15 cellular contexts compared by ENCODE assay signal in genomic region chr2:159446201-159446600, GRCh38.
DNase-seq lines count a peak whose midpoint lies in the region; ATAC-seq and TF ChIP-seq lines count a peak whose summit lies in the region.
"Had no signal": no experiment of that assay in that cellular context is flagged by ENCODE, and none has a peak within 500 bp of the region (broad histone marks: within the 10 kb centered on the region; RNA-seq: fewer than 3 reads in every experiment).

No MANE protein-coding gene starts in this region.

- no peak overlapping the region for H2BK20ac ChIP-seq in H9 (ENCODE audit: low read depth, low read length, poor library complexity, severe bottlenecking)

- no peak overlapping the region for H4K8ac ChIP-seq in H9 (replicated peaks; ENCODE audit: insufficient read length, low read depth, low read length)

- H3K4me3 Mint-ChIP-seq in GM23338 (no peak overlapping the region), H9 (no peak overlapping the region)
- no peak overlapping the region for H3K4me3 Mint-ChIP-seq in dendritic cell treated with granulocyte-macrophage colony-stimulating factor and Interleukin-4, amounts not matched to agents 40 ng/mL and 50 ng/mL, for 4 days
- H3K4me3 Mint-ChIP-seq: CD4-positive, alpha-beta memory T cell; HFFc6 had no signal

- no peak overlapping the region for H2BK120ac ChIP-seq in H9 (ENCODE audit: low read depth, low read length, poor library complexity, severe bottlenecking)

- intact Hi-C loops in dendritic cell treated with granulocyte-macrophage colony-stimulating factor and Interleukin-4, amounts not matched to agents 40 ng/mL and 50 ng/mL, for 4 days (cut with micrococcal nuclease) = no loop called here

- no peaks in the 10 kb centered on the region for H3K27me3 Mint-ChIP-seq in GM23338 (ENCODE audit: insufficient read depth, low read depth, poor library complexity)
- no peaks in the 10 kb centered on the region for H3K27me3 Mint-ChIP-seq in H9 (ENCODE audit: low read depth)
- no peaks in the 10 kb centered on the region for H3K27me3 Mint-ChIP-seq in dendritic cell treated with granulocyte-macrophage colony-stimulating factor and Interleukin-4, amounts not matched to agents 40 ng/mL and 50 ng/mL, for 4 days
- H3K27me3 Mint-ChIP-seq: CD4-positive, alpha-beta memory T cell had no signal

- H2BK15ac ChIP-seq in H9 (ENCODE audit: low read depth, low read length) = no peak overlapping the region

- H3K18ac ChIP-seq in H9 (ENCODE audit: insufficient read length, low read depth, low read length) = no peak overlapping the region

- ATAC-seq in GM23338 = no peak
- ATAC-seq in GM21529 (IDR thresholded peaks at IDR 0.05; ENCODE audit: unreplicated experiment) = no peak
- ATAC-seq in GM21786 (IDR thresholded peaks at IDR 0.05; ENCODE audit: unreplicated experiment) = no peak

- H3K27ac Mint-ChIP-seq in GM23338 (no peak overlapping the region; the same call in 1 of the 2 replicates), H9 (peak overlapping the region in 2 of 3 experiments; percentile 12 to 72; a peak in 2 of 7 replicates)
- peak overlapping the region; percentile 24 for H3K27ac Mint-ChIP-seq in dendritic cell treated with granulocyte-macrophage colony-stimulating factor and Interleukin-4, amounts not matched to agents 40 ng/mL and 50 ng/mL, for 4 days
- H3K27ac Mint-ChIP-seq: HFFc6 had no signal

- H4K5ac ChIP-seq in H9 (ENCODE audit: insufficient read length, low read depth, low read length) = no peak overlapping the region

- no peak overlapping the region for H2BK5ac ChIP-seq in H9 (ENCODE audit: insufficient read length, low read length)

- H4K20me1 ChIP-seq in GM23338 (replicated peaks; ENCODE audit: insufficient read depth) (no peaks in the 10 kb centered on the region; the same call in 1 of the 2 replicates), H9 (ENCODE audit: control insufficient read depth, insufficient read depth, insufficient read length) (no peaks in the 10 kb centered on the region), MM.1S (ENCODE audit: insufficient read depth, low read length) (no peaks in the 10 kb centered on the region)

- H3K36me3 ChIP-seq in GM23338 (ENCODE audit: insufficient read depth) = peaks cover 7% of the 10 kb centered on the region; the same call in 1 of the 2 replicates
- no peaks in the 10 kb centered on the region for H3K36me3 ChIP-seq in MM.1S (replicated peaks; ENCODE audit: insufficient read depth, low read length)

- no peak overlapping the region for H3T11ph ChIP-seq in H9 (ENCODE audit: low read length)

- H3K4me3 ChIP-seq in GM23338 (no peak overlapping the region), MM.1S (ENCODE audit: low read length) (no peak overlapping the region)

- WGBS in H9 (ENCODE audit: extremely low coverage, insufficient read length, low lambda C conversion rate) = no CpG with 5 or more reads among the region's 2 CpGs

- H3K56ac ChIP-seq in H9 (ENCODE audit: insufficient read length, low read depth, low read length) = no peak overlapping the region

- no peaks in the 10 kb centered on the region for H3K79me1 ChIP-seq in H9 (ENCODE audit: insufficient read depth, low read depth, low read length, poor library complexity, severe bottlenecking)

- H2AFZ ChIP-seq in GM23338 = no peak overlapping the region
- H2AFZ ChIP-seq in H9 (ENCODE audit: low read length) = no peak overlapping the region
- no peak overlapping the region for H2AFZ ChIP-seq in MM.1S (ENCODE audit: low read length)

- no peak overlapping the region for H3K23ac ChIP-seq in H9 (ENCODE audit: insufficient read length, low read depth, low read length)

- peak; percentile 14 for DNase-seq in GM23338 (ENCODE audit: low spot score)
- no peak for DNase-seq in H9
- DNase-seq in MM.1S = no peak
- DNase-seq: C1 segment of cervical spinal cord; Calu3; CD4-positive, alpha-beta memory T cell; COR-L47; DMS53; DMS79 treated with DMSO at 0.1 percent for 48 hours; GF-D8; H7; HFFc6 had no signal

- no peaks in the 10 kb centered on the region for H3F3A ChIP-seq in GM23338 (replicated peaks; ENCODE audit: low read depth)
- H3F3A ChIP-seq in MM.1S (ENCODE audit: insufficient read depth, low read length) = no peaks in the 10 kb centered on the region

- H3K4me2 ChIP-seq in GM23338 (peak overlapping the region; percentile 37), H9 (ENCODE audit: insufficient read depth, insufficient read length, low read length) (no peak overlapping the region), MM.1S (ENCODE audit: low read depth, low read length) (no peak overlapping the region)

- H4K91ac ChIP-seq in H9 (ENCODE audit: insufficient read length, low read depth, low read length) = no peak overlapping the region

- peaks cover 19% of the 10 kb centered on the region for H3K4me1 ChIP-seq in GM23338 (ENCODE audit: insufficient read depth)
- no peaks in the 10 kb centered on the region for H3K4me1 ChIP-seq in H9 (ENCODE audit: insufficient read depth, low read length)
- peaks cover 10% of the 10 kb centered on the region for H3K4me1 ChIP-seq in MM.1S (ENCODE audit: low read length)

- H3K36me3 Mint-ChIP-seq in GM23338 (ENCODE audit: low read depth) (peaks cover 11% of the 10 kb centered on the region; the same call in 2 of the 3 replicates), H9 (ENCODE audit: insufficient read depth in 1 of 3, low read depth in 3 of 3) (peaks cover 7 to 37% (median 22%) of the 10 kb centered on the region in 3 experiments; a peak in 6 of 7 replicates)
- H3K36me3 Mint-ChIP-seq in dendritic cell treated with granulocyte-macrophage colony-stimulating factor and Interleukin-4, amounts not matched to agents 40 ng/mL and 50 ng/mL, for 4 days (ENCODE audit: low read depth) = peaks cover 71% of the 10 kb centered on the region

- H2AK5ac ChIP-seq in H9 (ENCODE audit: insufficient read length, low read length) = no peak overlapping the region

- H3K79me2 ChIP-seq in GM23338 (replicated peaks; ENCODE audit: insufficient read depth) = no peaks in the 10 kb centered on the region
- H3K79me2 ChIP-seq in H9 (ENCODE audit: insufficient read depth, low read length) = no peaks in the 10 kb centered on the region
- no peaks in the 10 kb centered on the region for H3K79me2 ChIP-seq in MM.1S (ENCODE audit: low read length)

- H3K9me3 Mint-ChIP-seq in GM23338 (no peaks in the 10 kb centered on the region), H9 (no peaks in the 10 kb centered on the region)
- H3K9me3 Mint-ChIP-seq in dendritic cell treated with granulocyte-macrophage colony-stimulating factor and Interleukin-4, amounts not matched to agents 40 ng/mL and 50 ng/mL, for 4 days = no peaks in the 10 kb centered on the region
- H3K9me3 Mint-ChIP-seq: HFFc6 had no signal

- H2BK12ac ChIP-seq in H9 (ENCODE audit: insufficient read length, low read depth, low read length) = no peak overlapping the region

- no peak for TF ChIP-seq CTCF in GM23338 (conservative IDR thresholded peaks at IDR 0.05; ENCODE audit: low read depth in 2 of 2)
- TF ChIP-seq CTCF in H9 (conservative IDR thresholded peaks at IDR 0.05) = no peak
- TF ChIP-seq CTCF in MM.1S (IDR thresholded peaks at IDR 0.05; ENCODE audit: low read length) = no peak

- no peaks in the 10 kb centered on the region for H3K23me2 ChIP-seq in H9 (ENCODE audit: insufficient read length, low read depth, low read length, poor library complexity, severe bottlenecking)

- H3K27ac ChIP-seq in GM23338 (ENCODE audit: low read depth) (peak overlapping the region; percentile 56; the same call in 1 of the 2 replicates), H9 (ENCODE audit: insufficient read length, low read depth, low read length) (no peak overlapping the region), MM.1S (ENCODE audit: low read length) (peak overlapping the region; percentile 26; the same call in 1 of the 2 replicates)

- H3K9me3 ChIP-seq in H9 (ENCODE audit: control insufficient read depth, low read depth, low read length) (no peaks in the 10 kb centered on the region), MM.1S (replicated peaks; ENCODE audit: insufficient read depth, low read length) (no peaks in the 10 kb centered on the region)

- H3K9ac ChIP-seq in H9 (ENCODE audit: extremely low read depth, insufficient read length, low read length) = no peak overlapping the region
- no peak overlapping the region for H3K9ac ChIP-seq in MM.1S (ENCODE audit: low read length)

- H3K14ac ChIP-seq in H9 (ENCODE audit: insufficient read depth, low read length) = no peak overlapping the region

- H3K4me1 Mint-ChIP-seq in GM23338 = peaks cover 21% of the 10 kb centered on the region
- peaks cover 21 to 23% of the 10 kb centered on the region in 2 experiments for H3K4me1 Mint-ChIP-seq in H9
- no peaks in the 10 kb centered on the region for H3K4me1 Mint-ChIP-seq in dendritic cell treated with granulocyte-macrophage colony-stimulating factor and Interleukin-4, amounts not matched to agents 40 ng/mL and 50 ng/mL, for 4 days (ENCODE audit: low read depth)
- H3K4me1 Mint-ChIP-seq: CD4-positive, alpha-beta memory T cell had no signal

- no peaks in the 10 kb centered on the region for H3K9me2 ChIP-seq in GM23338 (ENCODE audit: insufficient read depth)
- H3K9me2 ChIP-seq in MM.1S (replicated peaks; ENCODE audit: insufficient read depth, low read length) = no peaks in the 10 kb centered on the region

- H3K4ac ChIP-seq in H9 (ENCODE audit: low read depth, low read length) = no peak overlapping the region

- no peaks in the 10 kb centered on the region for H3K27me3 ChIP-seq in GM23338 (ENCODE audit: insufficient read depth)
- H3K27me3 ChIP-seq in H9 (ENCODE audit: insufficient read depth, low read length) = no peaks in the 10 kb centered on the region
- no peaks in the 10 kb centered on the region for H3K27me3 ChIP-seq in MM.1S (replicated peaks; ENCODE audit: insufficient read depth, low read length)

TF ChIP-seq in GM23338, 12 proteins besides CTCF, POLR2A, EP300 and RAD21 (continues in another document):
- TF ChIP-seq STAT1 (IDR thresholded peaks at IDR 0.05; ENCODE audit: unreplicated experiment) (no peak), NANOG (IDR thresholded peaks at IDR 0.05; ENCODE audit: borderline replicate concordance) (no peak)
